In genomic region chr1:243254927-243255790, GRCh38 we compare ENCODE assay signal across 1 cellular context.
A peak's percentile ranks its signal among the peaks of the same experiment; 100 is the strongest.
TF ChIP-seq lines count a peak whose summit lies in the region.

CEP170 (minus strand) TSS chr1:243255281; CDS start chr1:243225280, 30,001 bp downstream.

TF ChIP-seq in HepG2, 621 proteins besides CTCF, POLR2A, EP300 and RAD21 (continued from another document and continues in another):
- TF ChIP-seq SNAI1 (CRISPR knock-in tag; IDR thresholded peaks at IDR 0.05; ENCODE audit: borderline replicate concordance): no peak
- no peak for TF ChIP-seq ZNF75D (CRISPR knock-in tag; IDR thresholded peaks at IDR 0.05; ENCODE audit: borderline replicate concordance)
- TF ChIP-seq EED (CRISPR knock-in tag; IDR thresholded peaks at IDR 0.05): no peak
- peak; percentile 14; the same call in 1 of the 2 replicates for TF ChIP-seq DNMT3B (CRISPR knock-in tag; conservative IDR thresholded peaks at IDR 0.05)
- TF ChIP-seq ZNF7 (CRISPR knock-in tag; IDR thresholded peaks at IDR 0.05): no peak
- no peak for TF ChIP-seq GPN1 (CRISPR knock-in tag; IDR thresholded peaks at IDR 0.05; ENCODE audit: borderline replicate concordance)
- no peak; the same call in 1 of the 2 replicates for TF ChIP-seq ARID3A (IDR thresholded peaks at IDR 0.05; ENCODE audit: low read depth, low read length)
- peak; percentile 29; the same call in 1 of the 2 replicates for TF ChIP-seq ZBTB3 (CRISPR knock-in tag; IDR thresholded peaks at IDR 0.05; ENCODE audit: borderline replicate concordance, low read depth)
- no peak for TF ChIP-seq HBP1 (CRISPR knock-in tag; IDR thresholded peaks at IDR 0.05; ENCODE audit: low read depth)
- no peak for TF ChIP-seq MIER2 (CRISPR knock-in tag; IDR thresholded peaks at IDR 0.05)
- TF ChIP-seq, protein P1, sequence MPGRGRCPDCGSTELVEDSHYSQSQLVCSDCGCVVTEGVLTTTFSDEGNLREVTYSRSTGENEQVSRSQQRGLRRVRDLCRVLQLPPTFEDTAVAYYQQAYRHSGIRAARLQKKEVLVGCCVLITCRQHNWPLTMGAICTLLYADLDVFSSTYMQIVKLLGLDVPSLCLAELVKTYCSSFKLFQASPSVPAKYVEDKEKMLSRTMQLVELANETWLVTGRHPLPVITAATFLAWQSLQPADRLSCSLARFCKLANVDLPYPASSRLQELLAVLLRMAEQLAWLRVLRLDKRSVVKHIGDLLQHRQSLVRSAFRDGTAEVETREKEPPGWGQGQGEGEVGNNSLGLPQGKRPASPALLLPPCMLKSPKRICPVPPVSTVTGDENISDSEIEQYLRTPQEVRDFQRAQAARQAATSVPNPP (CRISPR knock-in tag; IDR thresholded peaks at IDR 0.05): no peak
- 0 out of 2 replicates have a peak, but pooled peaks have one; percentile 34 for TF ChIP-seq PCBP1 (IDR thresholded peaks at IDR 0.05; ENCODE audit: borderline replicate concordance, low read depth, low read length)
- TF ChIP-seq ZNF616 (CRISPR knock-in tag; IDR thresholded peaks at IDR 0.05; ENCODE audit: low read depth): no peak; the same call in 1 of the 2 replicates
- TF ChIP-seq HNRNPH1 (optimal IDR thresholded peaks at IDR 0.05; ENCODE audit: low read depth, low read length): no peak
- no peak; the same call in 1 of the 2 replicates for TF ChIP-seq ZNF564 (CRISPR knock-in tag; IDR thresholded peaks at IDR 0.05)
- no peak for TF ChIP-seq NFKBIZ (CRISPR knock-in tag; IDR thresholded peaks at IDR 0.05)
- no peak; the same call in 1 of the 2 replicates for TF ChIP-seq ARID2 (CRISPR knock-in tag; IDR thresholded peaks at IDR 0.05; ENCODE audit: borderline replicate concordance)
- no peak for TF ChIP-seq MIXL1 (CRISPR knock-in tag; IDR thresholded peaks at IDR 0.05)
- no peak for TF ChIP-seq NFATC3 (CRISPR knock-in tag; IDR thresholded peaks at IDR 0.05)
- no peak for TF ChIP-seq ZNF549 (CRISPR knock-in tag; IDR thresholded peaks at IDR 0.05)
- TF ChIP-seq ZNF720 (CRISPR knock-in tag; IDR thresholded peaks at IDR 0.05): no peak
- TF ChIP-seq NFIC (IDR thresholded peaks at IDR 0.05; ENCODE audit: low read length): no peak
- TF ChIP-seq ZNF556 (CRISPR knock-in tag; IDR thresholded peaks at IDR 0.05; ENCODE audit: borderline replicate concordance): 0 out of 2 replicates have a peak, but pooled peaks have one; percentile 66
- TF ChIP-seq PAF1 (CRISPR knock-in tag; IDR thresholded peaks at IDR 0.05): no peak
- no peak for TF ChIP-seq SCMH1 (CRISPR knock-in tag; IDR thresholded peaks at IDR 0.05; ENCODE audit: borderline replicate concordance)
- no peak for TF ChIP-seq ZNF275 (CRISPR knock-in tag; IDR thresholded peaks at IDR 0.05; ENCODE audit: borderline replicate concordance)
- TF ChIP-seq ZNF747 (CRISPR knock-in tag; IDR thresholded peaks at IDR 0.05; ENCODE audit: borderline replicate concordance): no peak
- TF ChIP-seq ZSCAN30 (CRISPR knock-in tag; IDR thresholded peaks at IDR 0.05): no peak
- peak; percentile 30; the same call in 1 of the 2 replicates for TF ChIP-seq KMT2A (CRISPR knock-in tag; IDR thresholded peaks at IDR 0.05)
- no peak; the same call in 1 of the 2 replicates for TF ChIP-seq SMAD1 (CRISPR knock-in tag; IDR thresholded peaks at IDR 0.05; ENCODE audit: borderline replicate concordance, low read depth)
- no peak for TF ChIP-seq MTF1 (CRISPR knock-in tag; IDR thresholded peaks at IDR 0.05)
- no peak; the same call in 1 of the 2 replicates for TF ChIP-seq ZNF274 (CRISPR knock-in tag; IDR thresholded peaks at IDR 0.05)
- no peak for TF ChIP-seq ZSCAN31 (CRISPR knock-in tag; IDR thresholded peaks at IDR 0.05; ENCODE audit: low read depth)
- TF ChIP-seq MLX (CRISPR knock-in tag; IDR thresholded peaks at IDR 0.05): no peak
- peak; percentile 64; the same call in 1 of the 2 replicates for TF ChIP-seq ZBTB25 (CRISPR knock-in tag; IDR thresholded peaks at IDR 0.05)
- no peak for TF ChIP-seq HNRNPK (IDR thresholded peaks at IDR 0.05; ENCODE audit: low read depth, low read length, poor library complexity, severe bottlenecking)
- TF ChIP-seq, protein P2, sequence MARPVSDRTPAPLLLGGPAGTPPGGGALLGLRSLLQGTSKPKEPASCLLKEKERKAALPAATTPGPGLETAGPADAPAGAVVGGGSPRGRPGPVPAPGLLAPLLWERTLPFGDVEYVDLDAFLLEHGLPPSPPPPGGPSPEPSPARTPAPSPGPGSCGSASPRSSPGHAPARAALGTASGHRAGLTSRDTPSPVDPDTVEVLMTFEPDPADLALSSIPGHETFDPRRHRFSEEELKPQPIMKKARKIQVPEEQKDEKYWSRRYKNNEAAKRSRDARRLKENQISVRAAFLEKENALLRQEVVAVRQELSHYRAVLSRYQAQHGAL (CRISPR knock-in tag; IDR thresholded peaks at IDR 0.05; ENCODE audit: not compliant biosample characterization): no peak
- TF ChIP-seq, protein P3, sequence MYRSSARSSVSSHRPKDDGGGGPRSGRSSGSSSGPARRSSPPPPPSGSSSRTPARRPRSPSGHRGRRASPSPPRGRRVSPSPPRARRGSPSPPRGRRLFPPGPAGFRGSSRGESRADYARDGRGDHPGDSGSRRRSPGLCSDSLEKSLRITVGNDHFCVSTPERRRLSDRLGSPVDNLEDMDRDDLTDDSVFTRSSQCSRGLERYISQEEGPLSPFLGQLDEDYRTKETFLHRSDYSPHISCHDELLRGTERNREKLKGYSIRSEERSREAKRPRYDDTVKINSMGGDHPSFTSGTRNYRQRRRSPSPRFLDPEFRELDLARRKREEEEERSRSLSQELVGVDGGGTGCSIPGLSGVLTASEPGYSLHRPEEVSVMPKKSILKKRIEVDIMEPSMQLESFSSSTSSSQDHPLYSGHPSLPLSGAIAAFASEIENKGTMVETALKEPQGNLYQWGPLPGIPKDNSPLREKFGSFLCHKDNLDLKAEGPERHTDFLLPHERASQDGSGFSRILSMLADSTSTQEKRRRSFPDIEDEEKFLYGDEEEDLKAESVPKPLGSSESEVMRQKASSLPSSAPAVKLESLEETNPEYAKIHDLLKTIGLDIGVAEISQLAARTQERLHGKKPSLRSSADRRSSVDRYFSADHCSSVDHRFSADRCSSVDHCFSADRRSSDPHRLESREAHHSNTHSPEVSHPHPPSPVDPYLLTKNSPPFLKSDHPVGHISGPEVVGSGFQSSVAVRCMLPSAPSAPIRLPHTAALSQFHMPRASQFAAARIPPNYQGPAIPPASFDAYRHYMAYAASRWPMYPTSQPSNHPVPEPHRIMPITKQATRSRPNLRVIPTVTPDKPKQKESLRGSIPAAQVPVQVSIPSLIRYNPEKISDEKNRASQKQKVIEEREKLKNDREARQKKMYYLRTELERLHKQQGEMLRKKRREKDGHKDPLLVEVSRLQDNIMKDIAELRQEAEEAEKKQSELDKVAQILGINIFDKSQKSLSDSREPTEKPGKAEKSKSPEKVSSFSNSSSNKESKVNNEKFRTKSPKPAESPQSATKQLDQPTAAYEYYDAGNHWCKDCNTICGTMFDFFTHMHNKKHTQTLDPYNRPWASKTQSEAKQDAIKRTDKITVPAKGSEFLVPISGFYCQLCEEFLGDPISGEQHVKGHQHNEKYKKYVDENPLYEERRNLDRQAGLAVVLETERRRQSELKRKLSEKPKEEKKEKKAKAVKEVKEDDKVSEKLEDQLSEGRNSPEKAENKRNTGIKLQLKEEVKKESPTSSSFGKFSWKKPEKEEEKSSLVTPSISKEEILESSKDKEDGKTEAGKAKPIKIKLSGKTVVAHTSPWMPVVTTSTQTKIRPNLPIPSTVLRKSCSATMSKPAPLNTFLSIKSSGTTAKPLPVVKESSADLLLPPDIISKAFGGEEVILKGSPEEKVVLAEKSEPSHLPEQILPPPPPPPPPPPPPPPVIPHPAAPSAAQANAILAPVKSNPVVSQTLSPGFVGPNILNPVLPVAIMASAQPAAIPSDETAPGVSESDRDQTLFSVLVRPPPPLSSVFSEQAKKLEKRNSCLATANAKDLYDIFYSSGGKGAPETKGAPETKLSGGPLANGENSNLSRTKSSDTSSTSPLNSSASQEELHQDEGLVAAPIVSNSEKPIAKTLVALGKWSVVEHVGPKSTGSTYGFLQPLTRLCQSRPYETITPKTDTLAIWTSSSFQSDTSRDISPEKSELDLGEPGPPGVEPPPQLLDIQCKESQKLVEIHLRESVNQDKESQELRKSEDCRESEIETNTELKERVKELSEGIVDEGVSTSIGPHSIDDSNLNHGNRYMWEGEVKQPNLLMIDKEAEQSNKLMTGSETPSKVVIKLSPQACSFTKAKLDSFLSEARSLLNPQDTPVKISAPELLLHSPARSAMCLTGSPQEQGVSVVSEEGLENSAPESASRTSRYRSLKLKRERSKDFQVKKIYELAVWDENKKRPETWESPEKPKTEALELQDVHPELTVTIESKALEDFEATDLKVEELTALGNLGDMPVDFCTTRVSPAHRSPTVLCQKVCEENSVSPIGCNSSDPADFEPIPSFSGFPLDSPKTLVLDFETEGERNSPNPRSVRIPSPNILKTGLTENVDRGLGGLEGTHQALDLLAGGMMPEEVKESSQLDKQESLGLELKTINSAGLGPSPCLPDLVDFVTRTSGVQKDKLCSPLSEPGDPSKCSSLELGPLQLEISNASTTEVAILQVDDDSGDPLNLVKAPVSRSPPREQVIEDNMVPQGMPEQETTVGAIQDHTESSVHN (CRISPR knock-in tag; IDR thresholded peaks at IDR 0.05): 0 out of 2 replicates have a peak, but pooled peaks have one; percentile 55
- TF ChIP-seq THYN1 (CRISPR knock-in tag; IDR thresholded peaks at IDR 0.05; ENCODE audit: borderline replicate concordance, low read depth): no peak
- no peak; the same call in 1 of the 2 replicates for TF ChIP-seq JUN (CRISPR knock-in tag; IDR thresholded peaks at IDR 0.05)
- TF ChIP-seq THAP8 (CRISPR knock-in tag; IDR thresholded peaks at IDR 0.05; ENCODE audit: borderline replicate concordance): peak; percentile 42; the same call in 1 of the 2 replicates
- no peak for TF ChIP-seq NFIB (CRISPR knock-in tag; IDR thresholded peaks at IDR 0.05; ENCODE audit: borderline replicate concordance)
- TF ChIP-seq TAF15 (IDR thresholded peaks at IDR 0.05; ENCODE audit: low read depth, low read length, poor library complexity, severe bottlenecking): no peak
- no peak for TF ChIP-seq ZFYVE20 (CRISPR knock-in tag; IDR thresholded peaks at IDR 0.05; ENCODE audit: borderline replicate concordance, low read depth)
- no peak for TF ChIP-seq RBM39 (IDR thresholded peaks at IDR 0.05; ENCODE audit: low read depth, low read length, poor library complexity, severe bottlenecking)
- TF ChIP-seq ZNF33A (CRISPR knock-in tag; IDR thresholded peaks at IDR 0.05; ENCODE audit: borderline replicate concordance): no peak
- TF ChIP-seq, protein P4, sequence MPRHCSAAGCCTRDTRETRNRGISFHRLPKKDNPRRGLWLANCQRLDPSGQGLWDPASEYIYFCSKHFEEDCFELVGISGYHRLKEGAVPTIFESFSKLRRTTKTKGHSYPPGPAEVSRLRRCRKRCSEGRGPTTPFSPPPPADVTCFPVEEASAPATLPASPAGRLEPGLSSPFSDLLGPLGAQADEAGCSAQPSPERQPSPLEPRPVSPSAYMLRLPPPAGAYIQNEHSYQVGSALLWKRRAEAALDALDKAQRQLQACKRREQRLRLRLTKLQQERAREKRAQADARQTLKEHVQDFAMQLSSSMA (CRISPR knock-in tag; IDR thresholded peaks at IDR 0.05): no peak
